In genomic region chr22:38311331-38311635, GRCh38 we compare ENCODE assay signal across 11 cellular contexts. TPM values are rescaled to one million over a fixed set of nuclear protein-coding genes. Genes with fewer than 3 reads are reported as not detected.
DNase-seq lines count a peak whose midpoint lies in the region; ATAC-seq and TF ChIP-seq lines count a peak whose summit lies in the region.
"Had no signal": no experiment of that assay in that cellular context is flagged by ENCODE, and none has a peak within 500 bp of the region (broad histone marks: within the 10 kb centered on the region; RNA-seq: fewer than 3 reads in every experiment).

No MANE protein-coding gene starts in this region.

- DNase-seq in right cardiac atrium (no peak), cardiac septum (ENCODE audit: low spot score) (no peak), vagina (ENCODE audit: extremely low spot score in 2 of 2) (no peak), T-helper 9 cell (no peak), NCI-H2107 (lab: John Stamatoyannopoulos, UW) (no peak), HCEC 1CT (no peak)
- DNase-seq: anterior cingulate cortex had no signal

- H3K9me3 ChIP-seq in right cardiac atrium (ENCODE audit: control insufficient read depth, low read length) (no peaks in the 10 kb centered on the region), muscle layer of colon (ENCODE audit: low read length) (no peaks in the 10 kb centered on the region), vagina (no peaks in the 10 kb centered on the region)
- H3K9me3 ChIP-seq: HAP-1 had no signal

- ATAC-seq in right cardiac atrium = no peak

- TF ChIP-seq POLR2A in vagina (IDR thresholded peaks at IDR 0.05) = no peak

- H3K36me3 ChIP-seq in muscle layer of colon (ENCODE audit: insufficient read depth, low read length) = peaks cover 28% of the 10 kb centered on the region
- peaks cover 0 to 7% of the 10 kb centered on the region in 2 donors for H3K36me3 ChIP-seq in vagina

- intact Hi-C loops in right cardiac atrium (cut with DNase I) (no loop called here), cardiac septum (cut with DNase I) (no loop called here), vagina (cut with DNase I) (no loop called here)

- no peak for TF ChIP-seq CTCF in vagina (IDR thresholded peaks at IDR 0.05)

- H3K27ac ChIP-seq in right cardiac atrium (ENCODE audit: low read length) (peak overlapping the region; percentile 10), angular gyrus (ENCODE audit: low read depth, low read length) (peak overlapping the region; percentile 65), muscle layer of colon (ENCODE audit: low read depth, low read length) (peak overlapping the region; percentile 36), vagina (peak overlapping the region; percentile 99)

- H3K4me1 ChIP-seq in right cardiac atrium (ENCODE audit: control insufficient read depth, insufficient read depth, low read length) (peaks cover 53% of the 10 kb centered on the region), muscle layer of colon (ENCODE audit: insufficient read depth, low read length) (peaks cover 73% of the 10 kb centered on the region), vagina (peaks cover 89% of the 10 kb centered on the region)

- no peak overlapping the region for H3K4me3 ChIP-seq in right cardiac atrium (ENCODE audit: low read length)
- H3K4me3 ChIP-seq in muscle layer of colon (ENCODE audit: low read depth in 1 of 2, low read length in 2 of 2) = no peak overlapping the region
- H3K4me3 ChIP-seq in vagina = no peak overlapping the region
- H3K4me3 ChIP-seq: HAP-1 had no signal

- 44% methylated on average over 5 of the region's 5 CpGs for WGBS in right cardiac atrium

- no peaks in the 10 kb centered on the region for H3K27me3 ChIP-seq in right cardiac atrium (ENCODE audit: control insufficient read depth, insufficient read depth)
- no peaks in the 10 kb centered on the region for H3K27me3 ChIP-seq in muscle layer of colon (ENCODE audit: control insufficient read depth in 1 of 2, insufficient read depth in 2 of 2, low read length in 2 of 2)
- no peaks in the 10 kb centered on the region for H3K27me3 ChIP-seq in vagina

- H3K9ac ChIP-seq in muscle layer of colon (ENCODE audit: low read length) = peak overlapping the region; percentile 14
- H3K9ac ChIP-seq: parathyroid adenoma had no signal

RNA-seq across cellular contexts. Expression of gene CSNK1E, which starts 6.0 kb away (rescaled TPM):
- total RNA-seq in right cardiac atrium = 10 to 100 TPM; 69.7 to 88.6 (median 81.0) TPM
- polyA plus RNA-seq in right cardiac atrium = 76.3 TPM
- 95.7 TPM for total RNA-seq in cardiac septum
- total RNA-seq in vagina = 162 TPM

RNA-seq across cellular contexts. Expression of gene TMEM184B, which starts 38.5 kb away (rescaled TPM):
- 10 to 100 TPM; 48.2 to 55.8 (median 49.5) TPM for total RNA-seq in right cardiac atrium
- 32.2 TPM for polyA plus RNA-seq in right cardiac atrium
- total RNA-seq in cardiac septum = 58.1 TPM
- total RNA-seq in vagina = 50.8 TPM

Comparison
In these comparisons a context has a peak if more than half of its experiments do, and no peak if none do; other contexts are left out.
1. H3K27ac ChIP-seq: peak in every context shown above with its lines; median percentile 99 in vagina; 65 in angular gyrus; 36 in muscle layer of colon; 10 in right cardiac atrium.